Comparison of ENCODE assay signal across 9 cellular contexts in genomic region chr16:68289202-68289601, GRCh38. TPM values are rescaled to one million over a fixed set of nuclear protein-coding genes. Genes with fewer than 3 reads are reported as not detected.
DNase-seq lines count a peak whose midpoint lies in the region; ATAC-seq and TF ChIP-seq lines count a peak whose summit lies in the region.
"Had no signal": no experiment of that assay in that cellular context is flagged by ENCODE, and none has a peak within 500 bp of the region (broad histone marks: within the 10 kb centered on the region; RNA-seq: fewer than 3 reads in every experiment).

No MANE protein-coding gene starts in this region.

- 88% methylated on average over 2 of the region's 2 CpGs for WGBS in suprapubic skin

- peak overlapping the region; percentile 44 to 51 for H3K4me3 Mint-ChIP-seq in activated T-cell treated with anti-CD3 and anti-CD28 coated beads, Interleukin-2, amount 50 U/mL, for 72 hours

- H3K27ac Mint-ChIP-seq in activated T-cell treated with anti-CD3 and anti-CD28 coated beads, Interleukin-2, amount 50 U/mL, for 72 hours, result peak overlapping the region; percentile 89

- TF ChIP-seq CTCF in suprapubic skin (IDR thresholded peaks at IDR 0.05), result no peak

- peaks cover 16 to 43% of the 10 kb centered on the region in 2 donors for H3K36me3 Mint-ChIP-seq in activated T-cell treated with anti-CD3 and anti-CD28 coated beads, Interleukin-2, amount 50 U/mL, for 72 hours (ENCODE audit: insufficient read depth in 2 of 2)

- peaks cover 28% of the 10 kb centered on the region for H3K36me3 ChIP-seq in Karpas-422 (ENCODE audit: insufficient read depth, low read length)
- peaks cover 31% of the 10 kb centered on the region for H3K36me3 ChIP-seq in effector memory CD4-positive, alpha-beta T cell (ENCODE audit: control insufficient read depth, insufficient read depth, low read length)
- H3K36me3 ChIP-seq in suprapubic skin, result peaks cover 47% of the 10 kb centered on the region

- no peaks in the 10 kb centered on the region for H3K9me3 ChIP-seq in Karpas-422 (ENCODE audit: low read length)
- H3K9me3 ChIP-seq in effector memory CD4-positive, alpha-beta T cell (ENCODE audit: control insufficient read depth, low read length), result no peaks in the 10 kb centered on the region
- no peaks in the 10 kb centered on the region for H3K9me3 ChIP-seq in suprapubic skin

- H3K27me3 ChIP-seq in Karpas-422 (ENCODE audit: low read length) (no peaks in the 10 kb centered on the region), suprapubic skin (no peaks in the 10 kb centered on the region)
- H3K27me3 ChIP-seq in effector memory CD4-positive, alpha-beta T cell (replicated peaks; ENCODE audit: control insufficient read depth, insufficient read depth, low read length, poor library complexity, severe bottlenecking), result no peaks in the 10 kb centered on the region

- no peaks in the 10 kb centered on the region for H3K9me2 ChIP-seq in Karpas-422 (replicated peaks; ENCODE audit: insufficient read depth, low read length)

- peak overlapping the region; percentile 58 for H3K4me2 ChIP-seq in Karpas-422 (ENCODE audit: low read depth, low read length, poor library complexity, severe bottlenecking)

- H3K4me1 ChIP-seq in Karpas-422 (ENCODE audit: low read length) (peaks cover 73% of the 10 kb centered on the region), suprapubic skin (peaks cover 66% of the 10 kb centered on the region)
- peaks cover 86% of the 10 kb centered on the region for H3K4me1 ChIP-seq in effector memory CD4-positive, alpha-beta T cell (ENCODE audit: control insufficient read depth, insufficient read depth, low read length, poor library complexity, severe bottlenecking)

- H3K9me3 Mint-ChIP-seq in activated T-cell treated with anti-CD3 and anti-CD28 coated beads, Interleukin-2, amount 50 U/mL, for 72 hours, result no peaks in the 10 kb centered on the region

- DNase-seq in activated T-cell treated with anti-CD3 and anti-CD28 coated beads, Interleukin-2, amount 50 U/mL, for 72 hours, result no peak
- no peak for DNase-seq in activated T-cell treated with anti-CD3 and anti-CD28 coated beads, Interleukin-2, amount 50 U/mL, for 1 hour
- DNase-seq in Karpas-422, result no peak
- no peak for DNase-seq in effector memory CD4-positive, alpha-beta T cell
- DNase-seq in suprapubic skin (ENCODE audit: low spot score in 2 of 2), result no peak
- DNase-seq in NCI-H510A (lab: John Stamatoyannopoulos, UW), result no peak
- DNase-seq in effector CD8-positive, alpha-beta T cell (lab: John Stamatoyannopoulos, UW), result no peak
- DNase-seq in superior temporal gyrus (ENCODE audit: extremely low spot score), result no peak
- DNase-seq: NCI-H146 had no signal

- ATAC-seq in activated T-cell treated with anti-CD3 and anti-CD28 coated beads, Interleukin-2, amount 50 U/mL, for 72 hours (replicated peaks in 1 of 2), result no peak

- H3K27ac ChIP-seq in Karpas-422 (ENCODE audit: low read length) (peak overlapping the region; percentile 91), suprapubic skin (peak overlapping the region; percentile 28)
- H3K27ac ChIP-seq in effector memory CD4-positive, alpha-beta T cell (ENCODE audit: insufficient read depth, low read length, poor library complexity, severe bottlenecking), result peak overlapping the region; percentile 60

- peaks cover 8% of the 10 kb centered on the region; the same call in 1 of the 2 replicates for H4K20me1 ChIP-seq in Karpas-422 (ENCODE audit: insufficient read depth, low read depth, low read length)

- peaks cover 54% of the 10 kb centered on the region for H3K79me2 ChIP-seq in Karpas-422 (ENCODE audit: low read length)

- 0 out of 2 replicates have a peak overlapping the region, but pooled peaks have one; percentile 17 for H3K4me3 ChIP-seq in Karpas-422 (ENCODE audit: low read length)
- no peak overlapping the region for H3K4me3 ChIP-seq in effector memory CD4-positive, alpha-beta T cell (ENCODE audit: insufficient read depth, low read depth, low read length, poor library complexity, severe bottlenecking)
- no peak overlapping the region for H3K4me3 ChIP-seq in suprapubic skin

- TF ChIP-seq EP300 in suprapubic skin (IDR thresholded peaks at IDR 0.05), result no peak

- TF ChIP-seq POLR2A in suprapubic skin (IDR thresholded peaks at IDR 0.05), result no peak

- H3K27me3 Mint-ChIP-seq in activated T-cell treated with anti-CD3 and anti-CD28 coated beads, Interleukin-2, amount 50 U/mL, for 72 hours (ENCODE audit: low read depth), result no peaks in the 10 kb centered on the region

- peak overlapping the region; percentile 34; the same call in 1 of the 2 replicates for H3K9ac ChIP-seq in Karpas-422 (ENCODE audit: low read length)

- peaks cover 93% of the 10 kb centered on the region for H3K4me1 Mint-ChIP-seq in activated T-cell treated with anti-CD3 and anti-CD28 coated beads, Interleukin-2, amount 50 U/mL, for 72 hours (ENCODE audit: low read depth)

- H2AFZ ChIP-seq in Karpas-422 (ENCODE audit: low read length), result no peak overlapping the region

RNA-seq across cellular contexts. Expression of gene SLC7A6OS, which starts 21.5 kb away (rescaled TPM):
- 10 to 100 TPM; 21.9 to 25.8 TPM for total RNA-seq in activated T-cell treated with anti-CD3 and anti-CD28 coated beads, Interleukin-2, amount 50 U/mL, for 72 hours
- total RNA-seq in Karpas-422 (2014; rRNA removed; shearing (Covaris generic); ENCODE audit: low replicate concordance), result 13.3 and 28.0 TPM in 2 replicates
- 10 to 100 TPM in 2 of 4 donors, 1 to 10 TPM in 2; 8.8 to 18.1 (median 10.1) TPM for total RNA-seq in suprapubic skin

RNA-seq across cellular contexts. Expression of gene PRMT7, which starts 21.6 kb away (rescaled TPM):
- 10 to 100 TPM; 71.2 to 75.9 TPM for total RNA-seq in activated T-cell treated with anti-CD3 and anti-CD28 coated beads, Interleukin-2, amount 50 U/mL, for 72 hours
- 43.9 and 44.6 TPM in 2 replicates for total RNA-seq in Karpas-422 (2014; rRNA removed; shearing (Covaris generic); ENCODE audit: low replicate concordance)
- total RNA-seq in suprapubic skin, result 100 to 1,000 TPM in 1 of 4 donors, 10 to 100 TPM in 3; 38.8 to 101 (median 69.9) TPM

RNA-seq across cellular contexts. Expression of gene SLC7A6, which starts 24.9 kb away (rescaled TPM):
- 100 to 1,000 TPM in 1 of 2 donors, 10 to 100 TPM in 1; 99.8 to 131 TPM for total RNA-seq in activated T-cell treated with anti-CD3 and anti-CD28 coated beads, Interleukin-2, amount 50 U/mL, for 72 hours
- total RNA-seq in Karpas-422 (2014; rRNA removed; shearing (Covaris generic); ENCODE audit: low replicate concordance), result 44.2 and 83.2 TPM in 2 replicates
- total RNA-seq in suprapubic skin, result 100 to 1,000 TPM in 1 of 4 donors, 10 to 100 TPM in 3; 31.5 to 167 (median 49.0) TPM

RNA-seq across cellular contexts. Expression of gene PLA2G15, which starts 44.0 kb away (rescaled TPM):
- 1 to 10 TPM; 6.1 to 7.6 TPM for total RNA-seq in activated T-cell treated with anti-CD3 and anti-CD28 coated beads, Interleukin-2, amount 50 U/mL, for 72 hours
- total RNA-seq in Karpas-422 (2014; rRNA removed; shearing (Covaris generic); ENCODE audit: low replicate concordance), result 8.7 and 14.3 TPM in 2 replicates
- total RNA-seq in suprapubic skin, result 10 to 100 TPM; 11.2 to 26.6 (median 23.6) TPM

RNA-seq across cellular contexts. Expression of gene ESRP2, which starts 53.3 kb away (rescaled TPM):
- under 1 TPM; 0.31 to 0.63 TPM for total RNA-seq in activated T-cell treated with anti-CD3 and anti-CD28 coated beads, Interleukin-2, amount 50 U/mL, for 72 hours
- not detected in 2 replicates for total RNA-seq in Karpas-422 (2014; rRNA removed; shearing (Covaris generic); ENCODE audit: low replicate concordance)
- 100 to 1,000 TPM in 2 of 4 donors, 10 to 100 TPM in 2; 77.0 to 133 (median 99.7) TPM for total RNA-seq in suprapubic skin

Comparison
In these comparisons a context has a peak if more than half of its experiments do, and no peak if none do; other contexts are left out.
1. H3K27ac ChIP-seq: peak in every context shown above with its lines; median percentile 91 in Karpas-422; 60 in effector memory CD4-positive, alpha-beta T cell; 28 in suprapubic skin.